ENCODE assay signal across 10 cellular contexts in genomic region chr2:176078440-176079284, GRCh38. TPM values are rescaled to one million over a fixed set of nuclear protein-coding genes. Genes with fewer than 3 reads are reported as not detected.
DNase-seq lines count a peak whose midpoint lies in the region; ATAC-seq and TF ChIP-seq lines count a peak whose summit lies in the region.
"Had no signal": no experiment of that assay in that cellular context is flagged by ENCODE, and none has a peak within 500 bp of the region (broad histone marks: within the 10 kb centered on the region; RNA-seq: fewer than 3 reads in every experiment).

No MANE protein-coding gene starts in this region.

- DNase-seq in CD8-positive, alpha-beta memory T cell, result no peak
- DNase-seq in H7, result peak; percentile 24
- DNase-seq in activated naive CD8-positive, alpha-beta T cell treated with anti-CD3 and anti-CD28 coated beads for 36 hours, result no peak
- no peak for DNase-seq in natural killer cell
- DNase-seq in WERI-Rb-1, result no peak
- no peak for DNase-seq in activated CD4-positive, alpha-beta T cell treated with anti-CD3 and anti-CD28 coated beads for 48 hours
- DNase-seq: left colon, NCI-H1092 had no signal

- POLR2A ChIA-PET in CD8-positive, alpha-beta memory T cell (lab: Charles Lee), result interaction anchor here (0.5 kb wide), 2 partner anchors 58 to 559 kb away, joined by 3 to 4 read pairs; no protein-coding TSS in a partner anchor

- peaks cover 81 to 84% of the 10 kb centered on the region in 2 donors for H3K27me3 Mint-ChIP-seq in CD8-positive, alpha-beta memory T cell
- peaks cover 92% of the 10 kb centered on the region for H3K27me3 Mint-ChIP-seq in activated naive CD8-positive, alpha-beta T cell treated with anti-CD3 and anti-CD28 coated beads for 36 hours
- H3K27me3 Mint-ChIP-seq in natural killer cell (ENCODE audit: low read depth in 2 of 2), result peaks cover 63 to 69% of the 10 kb centered on the region in 2 donors

- peaks cover 3% of the 10 kb centered on the region for H3K9me3 ChIP-seq in CD8-positive, alpha-beta memory T cell (ENCODE audit: low read length)
- H3K9me3 ChIP-seq in WERI-Rb-1 (ENCODE audit: severe bottlenecking), result peaks cover 29% of the 10 kb centered on the region

- H3K27ac Mint-ChIP-seq in CD8-positive, alpha-beta memory T cell, result peak overlapping the region in 6 of 8 donors; percentile 12 to 94 (median 67)
- peak overlapping the region; percentile 54 for H3K27ac Mint-ChIP-seq in activated naive CD8-positive, alpha-beta T cell treated with anti-CD3 and anti-CD28 coated beads for 36 hours
- H3K27ac Mint-ChIP-seq in natural killer cell, result peak overlapping the region in 1 of 2 donors; percentile 77

- peaks cover 84% of the 10 kb centered on the region for H3K27me3 ChIP-seq in CD8-positive, alpha-beta memory T cell (ENCODE audit: insufficient read depth, low read length, poor library complexity, severe bottlenecking)
- H3K27me3 ChIP-seq in H7 (ENCODE audit: control insufficient read depth, insufficient read depth, low read length) (peaks cover 98% of the 10 kb centered on the region), WERI-Rb-1 (ENCODE audit: insufficient read depth, low read depth, severe bottlenecking) (peaks cover 75% of the 10 kb centered on the region)

- ATAC-seq in natural killer cell (no peak), HG02973 (IDR thresholded peaks at IDR 0.05; ENCODE audit: unreplicated experiment) (no peak)
- ATAC-seq: esophagus mucosa, left colon had no signal

- H3K9me3 Mint-ChIP-seq in CD8-positive, alpha-beta memory T cell, result peaks cover 14 to 57% (median 53%) of the 10 kb centered on the region in 5 donors
- peaks cover 29% of the 10 kb centered on the region for H3K9me3 Mint-ChIP-seq in activated naive CD8-positive, alpha-beta T cell treated with anti-CD3 and anti-CD28 coated beads for 36 hours
- peaks cover 2 to 9% of the 10 kb centered on the region in 2 donors for H3K9me3 Mint-ChIP-seq in natural killer cell

- no peak for TF ChIP-seq CTCF in natural killer cell (IDR thresholded peaks at IDR 0.05)
- no peak for TF ChIP-seq CTCF in WERI-Rb-1 (IDR thresholded peaks at IDR 0.05; ENCODE audit: low read depth, low read length)

- H3K36me3 ChIP-seq in CD8-positive, alpha-beta memory T cell (ENCODE audit: insufficient read depth, low read length), result no peaks in the 10 kb centered on the region
- H3K36me3 ChIP-seq in H7 (replicated peaks; ENCODE audit: control insufficient read depth, insufficient read depth, low read length) (no peaks in the 10 kb centered on the region), WERI-Rb-1 (no peaks in the 10 kb centered on the region)

- CTCF ChIA-PET in CD8-positive, alpha-beta memory T cell (lab: Charles Lee), result no interaction called here

- no peak overlapping the region for H3K4me3 ChIP-seq in CD8-positive, alpha-beta memory T cell (ENCODE audit: low read length)
- peak overlapping the region; percentile 35; the same call in 1 of the 2 replicates for H3K4me3 ChIP-seq in H7 (ENCODE audit: insufficient read depth, low read depth, low read length)
- no peak overlapping the region for H3K4me3 ChIP-seq in WERI-Rb-1 (ENCODE audit: low read depth, low read length)

- H3K36me3 Mint-ChIP-seq in CD8-positive, alpha-beta memory T cell, result peaks cover 0 to 5% (median 4%) of the 10 kb centered on the region in 3 donors
- peaks cover 27% of the 10 kb centered on the region for H3K36me3 Mint-ChIP-seq in activated naive CD8-positive, alpha-beta T cell treated with anti-CD3 and anti-CD28 coated beads for 36 hours
- H3K36me3 Mint-ChIP-seq in natural killer cell, result peaks cover 29% of the 10 kb centered on the region

- intact Hi-C loops in natural killer cell (cut with micrococcal nuclease), result loop anchor here (5.0 kb wide), 1 partner anchor 34 kb away; no protein-coding TSS in a partner anchor

- H3K4me1 ChIP-seq in CD8-positive, alpha-beta memory T cell (ENCODE audit: insufficient read depth, low read length), result peaks cover 6% of the 10 kb centered on the region

- H3K27ac ChIP-seq in CD8-positive, alpha-beta memory T cell (ENCODE audit: low read depth, low read length), result no peak overlapping the region
- no peak overlapping the region for H3K27ac ChIP-seq in WERI-Rb-1

- H3K4me3 Mint-ChIP-seq in CD8-positive, alpha-beta memory T cell, result peak overlapping the region; percentile 50 to 85 (median 73)
- peak overlapping the region; percentile 55 for H3K4me3 Mint-ChIP-seq in activated naive CD8-positive, alpha-beta T cell treated with anti-CD3 and anti-CD28 coated beads for 36 hours
- H3K4me3 Mint-ChIP-seq in natural killer cell, result peak overlapping the region; percentile 75

- peaks cover 11 to 12% (median 11%) of the 10 kb centered on the region in 3 donors for H3K4me1 Mint-ChIP-seq in CD8-positive, alpha-beta memory T cell
- H3K4me1 Mint-ChIP-seq in activated naive CD8-positive, alpha-beta T cell treated with anti-CD3 and anti-CD28 coated beads for 36 hours, result peaks cover 16% of the 10 kb centered on the region
- H3K4me1 Mint-ChIP-seq in natural killer cell, result peaks cover 9 to 19% of the 10 kb centered on the region in 2 donors

RNA-seq across cellular contexts. Expression of gene EVX2, which starts 5.1 kb away (rescaled TPM):
- not detected for total RNA-seq in CD8-positive, alpha-beta memory T cell
- not detected for polyA plus RNA-seq in CD8-positive, alpha-beta memory T cell
- not detected in 2 replicates for total RNA-seq in H7 (2014; rRNA removed; shearing (Covaris generic))
- total RNA-seq in activated naive CD8-positive, alpha-beta T cell treated with anti-CD3 and anti-CD28 coated beads for 36 hours, result not detected
- total RNA-seq in natural killer cell, result not detected
- total RNA-seq: esophagus mucosa, left colon had no signal

RNA-seq across cellular contexts. Expression of gene HOXD13, which starts 13.9 kb away (rescaled TPM):
- total RNA-seq in CD8-positive, alpha-beta memory T cell, result not detected
- polyA plus RNA-seq in CD8-positive, alpha-beta memory T cell, result not detected
- 0.07 TPM in 1 of 2 replicates, not detected in the other for total RNA-seq in H7 (2014; rRNA removed; shearing (Covaris generic))
- not detected for total RNA-seq in activated naive CD8-positive, alpha-beta T cell treated with anti-CD3 and anti-CD28 coated beads for 36 hours
- not detected for total RNA-seq in natural killer cell
- total RNA-seq: esophagus mucosa had no signal

RNA-seq across cellular contexts. Expression of gene HOXD12, which starts 20.9 kb away (rescaled TPM):
- total RNA-seq in CD8-positive, alpha-beta memory T cell, result not detected
- not detected for polyA plus RNA-seq in CD8-positive, alpha-beta memory T cell
- total RNA-seq in H7 (2014; rRNA removed; shearing (Covaris generic)), result not detected in 2 replicates
- not detected for total RNA-seq in activated naive CD8-positive, alpha-beta T cell treated with anti-CD3 and anti-CD28 coated beads for 36 hours
- not detected for total RNA-seq in natural killer cell
- total RNA-seq: esophagus mucosa, left colon had no signal

RNA-seq across cellular contexts. Expression of gene HOXD11, which starts 28.4 kb away (rescaled TPM):
- total RNA-seq in CD8-positive, alpha-beta memory T cell, result not detected
- polyA plus RNA-seq in CD8-positive, alpha-beta memory T cell, result not detected
- 0.22 TPM in 1 of 2 replicates, not detected in the other for total RNA-seq in H7 (2014; rRNA removed; shearing (Covaris generic))
- total RNA-seq in activated naive CD8-positive, alpha-beta T cell treated with anti-CD3 and anti-CD28 coated beads for 36 hours, result not detected
- not detected for total RNA-seq in natural killer cell
- total RNA-seq: esophagus mucosa had no signal

RNA-seq across cellular contexts. Expression of gene HOXD10, which starts 37.9 kb away (rescaled TPM):
- not detected for total RNA-seq in CD8-positive, alpha-beta memory T cell
- polyA plus RNA-seq in CD8-positive, alpha-beta memory T cell, result not detected
- total RNA-seq in H7 (2014; rRNA removed; shearing (Covaris generic)), result 0.03 TPM in 1 of 2 replicates, not detected in the other
- total RNA-seq in activated naive CD8-positive, alpha-beta T cell treated with anti-CD3 and anti-CD28 coated beads for 36 hours, result not detected
- not detected for total RNA-seq in natural killer cell
